15 cellular contexts compared by ENCODE assay signal in genomic region chr10:128440513-128441160, GRCh38.
A peak's percentile ranks its signal among the peaks of the same experiment; 100 is the strongest.
DNase-seq lines count a peak whose midpoint lies in the region; ATAC-seq and TF ChIP-seq lines count a peak whose summit lies in the region.
"Had no signal": no experiment of that assay in that cellular context is flagged by ENCODE, and none has a peak within 500 bp of the region (broad histone marks: within the 10 kb centered on the region; RNA-seq: fewer than 3 reads in every experiment).

No MANE protein-coding gene starts in this region.

- H3K27me3 Mint-ChIP-seq in glutamatergic neuron (ENCODE audit: unreplicated experiment) (no peaks in the 10 kb centered on the region), type B pancreatic cell (peaks cover 15% of the 10 kb centered on the region), chondrocyte (ENCODE audit: low read depth) (no peaks in the 10 kb centered on the region)

- H3K27ac Mint-ChIP-seq in glutamatergic neuron (ENCODE audit: unreplicated experiment): no peak overlapping the region
- H3K27ac Mint-ChIP-seq in type B pancreatic cell: no peak overlapping the region
- no peak overlapping the region for H3K27ac Mint-ChIP-seq in chondrocyte (ENCODE audit: unreplicated experiment)

- H3K4me1 Mint-ChIP-seq in glutamatergic neuron (ENCODE audit: low read depth, unreplicated experiment) (peaks cover 2% of the 10 kb centered on the region), type B pancreatic cell (ENCODE audit: unreplicated experiment) (no peaks in the 10 kb centered on the region), chondrocyte (ENCODE audit: low read depth) (no peaks in the 10 kb centered on the region)

- H3K9me3 Mint-ChIP-seq in glutamatergic neuron (ENCODE audit: unreplicated experiment) (peaks cover 7% of the 10 kb centered on the region), type B pancreatic cell (peaks cover 5% of the 10 kb centered on the region), chondrocyte (ENCODE audit: low read depth) (peaks cover 20% of the 10 kb centered on the region)

- DNase-seq in NCI-H82 (lab: John Stamatoyannopoulos, UW): peak; percentile 26
- no peak for DNase-seq in NCI-H82 treated with DMSO at 0.1 percent for 48 hours (lab: John Stamatoyannopoulos, UW; ENCODE audit: unreplicated experiment)
- DNase-seq in glutamatergic neuron: peak; percentile 65
- peak; percentile 38 for DNase-seq in mucosa of gallbladder (ENCODE audit: low spot score)
- DNase-seq in type B pancreatic cell (ENCODE audit: extremely low spot score, unreplicated experiment): peak; percentile 52
- DNase-seq in chondrocyte (ENCODE audit: low spot score): no peak
- DNase-seq: AML-193, DMS79, HCEC 1CT, NCI-H1092 treated with DMSO at 0.1 percent for 48 hours, NCI-H1694, NCI-H510A had no signal

- H3K36me3 Mint-ChIP-seq in glutamatergic neuron (ENCODE audit: unreplicated experiment): peaks cover 6% of the 10 kb centered on the region
- no peaks in the 10 kb centered on the region for H3K36me3 Mint-ChIP-seq in type B pancreatic cell
- no peaks in the 10 kb centered on the region for H3K36me3 Mint-ChIP-seq in chondrocyte (ENCODE audit: low read depth)

- H3K4me3 Mint-ChIP-seq in glutamatergic neuron (ENCODE audit: unreplicated experiment): no peak overlapping the region
- no peak overlapping the region for H3K4me3 Mint-ChIP-seq in type B pancreatic cell
- H3K4me3 Mint-ChIP-seq in chondrocyte (ENCODE audit: unreplicated experiment): no peak overlapping the region

- ATAC-seq in esophagus mucosa (no peak), GM18858 (IDR thresholded peaks at IDR 0.05; ENCODE audit: unreplicated experiment) (no peak)
- ATAC-seq: K562 had no signal

- TF ChIP-seq CTCF in glutamatergic neuron (IDR thresholded peaks at IDR 0.05; ENCODE audit: partially characterized antibody, unreplicated experiment) (no peak), type B pancreatic cell (conservative IDR thresholded peaks at IDR 0.05) (no peak), chondrocyte (IDR thresholded peaks at IDR 0.05) (no peak)

Comparison
In these comparisons a context has a peak if more than half of its experiments do, and no peak if none do; other contexts are left out.
1. DNase-seq: peak in NCI-H82 (single experiment), glutamatergic neuron (single experiment), mucosa of gallbladder (single experiment) and type B pancreatic cell (single experiment); none in NCI-H82 treated with DMSO at 0.1 percent for 48 hours (single experiment) and chondrocyte (single experiment).